27 cellular contexts compared by ENCODE assay signal in the genomic region with DNA sequence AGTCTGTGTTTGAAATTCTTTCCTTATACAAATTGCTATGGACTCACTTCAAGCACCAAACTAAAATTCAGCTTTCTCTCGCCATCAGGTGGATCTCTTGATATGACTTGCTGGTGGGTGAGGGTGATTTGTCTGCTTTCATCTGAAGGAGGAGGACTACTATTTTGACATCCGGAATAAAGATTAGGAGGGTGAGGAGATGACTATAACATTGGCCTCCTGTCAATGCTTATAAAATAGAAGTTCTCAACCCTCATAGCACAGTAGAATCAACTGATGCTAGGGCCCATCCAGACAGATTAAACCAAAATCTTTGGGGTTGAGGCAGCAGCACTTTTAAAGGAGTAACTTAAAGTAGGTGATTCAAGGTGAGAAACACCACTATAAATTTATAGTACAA.
"Had no signal": no experiment of that assay in that cellular context is flagged by ENCODE, and none has a peak within 500 bp of the region (broad histone marks: within the 10 kb centered on the region; RNA-seq: fewer than 3 reads in every experiment).

No MANE protein-coding gene starts in this region.

- FAIRE-seq: endometrium, islet of Langerhans, urothelium cell line had no signal

- H3K9ac ChIP-seq: parathyroid adenoma had no signal

- H3K4me1 ChIP-seq: gastrocnemius medialis, lower lobe of right lung, parathyroid adenoma, prostate gland, sigmoid colon, spleen, tibial nerve, upper lobe of left lung had no signal

- H3K4me2 ChIP-seq: hepatocyte had no signal

- H3K27me3 ChIP-seq: esophagus squamous epithelium, gastrocnemius medialis, heart left ventricle, hepatocyte, sigmoid colon, spleen, tibial nerve, upper lobe of left lung had no signal

- H3K9me3 ChIP-seq: esophagus squamous epithelium, gastrocnemius medialis, heart left ventricle, lower lobe of right lung, prostate gland, sigmoid colon, spleen, thoracic aorta, tibial nerve, upper lobe of left lung had no signal

- H3K27ac ChIP-seq: esophagus squamous epithelium, gastrocnemius medialis, heart left ventricle, hepatocyte, lower lobe of right lung, parathyroid adenoma, prostate gland, sigmoid colon, spleen, thoracic aorta, tibial nerve, upper lobe of left lung had no signal

- H3K79me2 ChIP-seq: hepatocyte, parathyroid adenoma had no signal

- H3K36me3 ChIP-seq: esophagus squamous epithelium, gastrocnemius medialis, heart left ventricle, lower lobe of right lung, prostate gland, sigmoid colon, spleen, thoracic aorta, tibial nerve, upper lobe of left lung had no signal

- H2AFZ ChIP-seq: hepatocyte, parathyroid adenoma had no signal

- H3K4me3 ChIP-seq: esophagus squamous epithelium, gastrocnemius medialis, heart left ventricle, hepatocyte, lower lobe of right lung, prostate gland, sigmoid colon, spleen, thoracic aorta, tibial nerve, upper lobe of left lung had no signal

- ATAC-seq: effector memory CD8-positive, alpha-beta T cell; gastrocnemius medialis; heart left ventricle; left ventricle myocardium superior; lower lobe of right lung; naive thymus-derived CD8-positive, alpha-beta T cell; right cardiac atrium; stimulated activated naive B cell treated with anti-CD40 and anti-IgM and Interleukin-4, amounts not matched to agents 10 μg/mL and 1 μg/mL and 100 μg/mL, for 72 hours had no signal

- DNase-seq: cerebellar nuclear complex; cortex of kidney; effector memory CD8-positive, alpha-beta T cell; erythroblast; esophagus squamous epithelium; gastrocnemius medialis; heart left ventricle; kidney glomerular epithelial cell; left ventricle myocardium superior; lower lobe of right lung; naive thymus-derived CD8-positive, alpha-beta T cell; nephron progenitor cell; occipital lobe; right cardiac atrium; sigmoid colon; spleen; stimulated activated CD4-positive, alpha-beta T cell treated with anti-CD3 and anti-CD28 coated beads, Interleukin-4, amount 100 ng/mL, for 4 hours; stimulated activated naive B cell treated with anti-CD40 and anti-IgM and Interleukin-4, amounts not matched to agents 10 μg/mL and 1 μg/mL and 100 μg/mL, for 72 hours; upper lobe of left lung had no signal
